Comparison of ENCODE assay signal across 8 cellular contexts in genomic region chr1:165857046-165857801, GRCh38. TPM values are rescaled to one million over a fixed set of nuclear protein-coding genes. Genes with fewer than 3 reads are reported as not detected.
DNase-seq lines count a peak whose midpoint lies in the region; ATAC-seq and TF ChIP-seq lines count a peak whose summit lies in the region.

No MANE protein-coding gene starts in this region.

- 0 out of 2 replicates have a peak overlapping the region, but pooled peaks have one; percentile 1 for H3K4me2 ChIP-seq in DND-41 (ENCODE audit: insufficient read depth, low read length)

- peaks cover 62% of the 10 kb centered on the region for H4K20me1 ChIP-seq in DND-41 (ENCODE audit: insufficient read depth, low read length)

- H3K36me3 ChIP-seq in DND-41 (ENCODE audit: insufficient read depth, low read length), result peaks cover 25% of the 10 kb centered on the region

- H2AFZ ChIP-seq in DND-41 (ENCODE audit: low read depth, low read length), result no peak overlapping the region

- no peak overlapping the region for H3K4me3 ChIP-seq in DND-41 (ENCODE audit: low read depth in 1 of 2, low read length in 2 of 2)

- peaks cover 97% of the 10 kb centered on the region for H3K4me1 ChIP-seq in DND-41 (ENCODE audit: insufficient read depth, low read length)

- TF ChIP-seq CTCF in DND-41 (IDR thresholded peaks at IDR 0.05; ENCODE audit: borderline replicate concordance, extremely low read depth, low read length, poor library complexity, severe bottlenecking), result no peak

- peaks cover 98% of the 10 kb centered on the region for H3K79me2 ChIP-seq in DND-41 (ENCODE audit: insufficient read depth, low read length)

- DNase-seq in DND-41 (no peak), epithelial cell of prostate (ENCODE audit: low read depth, low spot score) (no peak), middle frontal gyrus (ENCODE audit: extremely low spot score, low spot score) (no peak), NCI-H1092 (lab: John Stamatoyannopoulos, UW) (no peak), HT-29 (ENCODE audit: low spot score) (no peak), NCI-H345 (lab: John Stamatoyannopoulos, UW) (no peak)

- no peaks in the 10 kb centered on the region for H3K9me3 ChIP-seq in DND-41 (ENCODE audit: insufficient read depth, low read length, severe bottlenecking)

- H3K27ac ChIP-seq in DND-41 (ENCODE audit: low read length) (peak overlapping the region; percentile 77), epithelial cell of prostate (peak overlapping the region; percentile 7)

- peak; percentile 10; the same call in 1 of the 3 replicates for ATAC-seq in DND-41 (ENCODE audit: insufficient read depth, low read depth)
- ATAC-seq in GM21381 (IDR thresholded peaks at IDR 0.05; ENCODE audit: unreplicated experiment), result peak; percentile 89
- ATAC-seq in HG03565 (IDR thresholded peaks at IDR 0.05; ENCODE audit: unreplicated experiment), result peak; percentile 77

- no peaks in the 10 kb centered on the region for H3K27me3 ChIP-seq in DND-41 (ENCODE audit: insufficient read depth, low read length, poor library complexity)

- no peak overlapping the region for H3K9ac ChIP-seq in DND-41 (ENCODE audit: low read depth, low read length)

RNA-seq across cellular contexts. Expression of gene UCK2, which starts 29.8 kb away (rescaled TPM):
- total RNA-seq in HT-29 (2014; rRNA removed; shearing (Covaris generic)), result 194 and 210 TPM in 2 replicates

Comparison
In these comparisons a context has a peak if more than half of its experiments do, and no peak if none do; other contexts are left out.
1. ATAC-seq: peak in every context shown above with its lines; median percentile 89 in GM21381; 77 in HG03565; 10 in DND-41.